Comparison of ENCODE assay signal across 26 cellular contexts in genomic region chr4:140695483-140695882, GRCh38.
A peak's percentile ranks its signal among the peaks of the same experiment; 100 is the strongest.
DNase-seq lines count a peak whose midpoint lies in the region; ATAC-seq, FAIRE-seq and TF ChIP-seq lines count a peak whose summit lies in the region.
"Had no signal": no experiment of that assay in that cellular context is flagged by ENCODE, and none has a peak within 500 bp of the region (broad histone marks: within the 10 kb centered on the region; RNA-seq: fewer than 3 reads in every experiment).

No MANE protein-coding gene starts in this region.

- H3K9ac ChIP-seq in mesendoderm (ENCODE audit: low read length): no peak overlapping the region
- H3K9ac ChIP-seq: KMS-11 had no signal

- H3K27ac Mint-ChIP-seq in T-helper 17 cell: no peak overlapping the region
- H3K27ac Mint-ChIP-seq: CD8-positive, alpha-beta T cell; GM23338; HFFc6 had no signal

- no peaks in the 10 kb centered on the region for H3K79me1 ChIP-seq in mesendoderm (ENCODE audit: low read length)

- H3K4me1 ChIP-seq in mesendoderm (ENCODE audit: control insufficient read depth, low read depth, low read length) (no peaks in the 10 kb centered on the region), OCI-LY7 (ENCODE audit: insufficient read depth, low read length, poor library complexity, severe bottlenecking) (no peaks in the 10 kb centered on the region)

- H3K27me3 Mint-ChIP-seq in T-helper 17 cell: peaks cover 23% of the 10 kb centered on the region

- CTCF ChIA-PET in OCI-LY7 (lab: Charles Lee; ENCODE audit: unreplicated experiment): no interaction called here

- H3K23ac ChIP-seq in mesendoderm (ENCODE audit: low read length): no peak overlapping the region

- no peak overlapping the region for H4K5ac ChIP-seq in mesendoderm (ENCODE audit: low read length)

- no TSS peak for BruUV-seq in OCI-LY7 (replicated peaks; lab: Mats Ljungman, UMichigan)

- H3K27ac ChIP-seq in mesendoderm (ENCODE audit: low read depth, low read length) (no peak overlapping the region), OCI-LY7 (ENCODE audit: low read depth, low read length, poor library complexity, severe bottlenecking) (no peak overlapping the region)
- H3K27ac ChIP-seq: C4-2B, KMS-11, Peyer's patch had no signal

- no peak overlapping the region for H3K4me2 ChIP-seq in mesendoderm (ENCODE audit: low read length)
- H3K4me2 ChIP-seq in OCI-LY7 (ENCODE audit: low read length): no peak overlapping the region
- H3K4me2 ChIP-seq: GM23338, KMS-11 had no signal

- H3K79me2 ChIP-seq in mesendoderm (ENCODE audit: control insufficient read depth, insufficient read depth, low read length) (no peaks in the 10 kb centered on the region), OCI-LY7 (ENCODE audit: insufficient read depth, low read depth, low read length) (no peaks in the 10 kb centered on the region)

- H3K4ac ChIP-seq in mesendoderm (ENCODE audit: low read depth, low read length): peak overlapping the region; percentile 10

- H2AK5ac ChIP-seq in mesendoderm (ENCODE audit: low read length): no peak overlapping the region

- no peak for TF ChIP-seq CTCF in OCI-LY7 (conservative IDR thresholded peaks at IDR 0.05; ENCODE audit: low read length)

- peak; percentile 34 for DNase-seq in COR-L47 (lab: John Stamatoyannopoulos, UW)
- DNase-seq in GM19239 (ENCODE audit: insufficient read length, low spot score): no peak
- DNase-seq in NCI-H69 (lab: John Stamatoyannopoulos, UW): peak; percentile 66
- no peak for DNase-seq in mesendoderm
- no peak for DNase-seq in OCI-LY7 (ENCODE audit: low spot score)
- DNase-seq in T-helper 17 cell: no peak
- DNase-seq: Calu3; CD8-positive, alpha-beta T cell; DND-41; HFFc6; NCI-H1048; NCI-H1417; NCI-H1694; NCI-H446; NCI-H524 treated with DMSO at 0.1 percent for 48 hours; NCI-H82; OCI-M1; Peyer's patch; SHP77 treated with DMSO at 0.1 percent for 48 hours; T-helper 1 cell had no signal

- H2BK120ac ChIP-seq in mesendoderm (ENCODE audit: low read depth, low read length): no peak overlapping the region

- H3K4me3 ChIP-seq in mesendoderm (ENCODE audit: low read length) (no peak overlapping the region), OCI-LY7 (ENCODE audit: low read depth, low read length, poor library complexity, severe bottlenecking) (no peak overlapping the region)
- H3K4me3 ChIP-seq: GM23338, HAP-1, Peyer's patch had no signal

- H4K20me1 ChIP-seq in OCI-LY7 (ENCODE audit: insufficient read depth, low read length): no peaks in the 10 kb centered on the region

- peak; percentile 35 for FAIRE-seq in GM19239 (lab: Jason Lieb, UNC)
- FAIRE-seq: HTR-8/SVneo had no signal

- no peak overlapping the region for H3K56ac ChIP-seq in mesendoderm (ENCODE audit: low read length)

- H2BK15ac ChIP-seq in mesendoderm (replicated peaks; ENCODE audit: low read depth): no peak overlapping the region

- no peak overlapping the region for H4K8ac ChIP-seq in mesendoderm (ENCODE audit: low read depth, low read length)

- intact Hi-C loops in OCI-LY7 (cut with micrococcal nuclease; ENCODE audit: unreplicated experiment): no loop called here

- no peaks in the 10 kb centered on the region for H3K4me1 Mint-ChIP-seq in T-helper 17 cell

- H3K36me3 ChIP-seq in mesendoderm (ENCODE audit: control insufficient read depth, insufficient read depth, low read length): no peaks in the 10 kb centered on the region
- H3K36me3 ChIP-seq in OCI-LY7 (ENCODE audit: insufficient read depth, low read length): no peaks in the 10 kb centered on the region
- H3K36me3 ChIP-seq: HAP-1 had no signal

- no peak overlapping the region for H2AFZ ChIP-seq in OCI-LY7 (ENCODE audit: low read length)
- H2AFZ ChIP-seq: GM23338 had no signal

- no peak overlapping the region for H3K18ac ChIP-seq in mesendoderm (ENCODE audit: low read length)

- ATAC-seq in GM18858 (IDR thresholded peaks at IDR 0.05; ENCODE audit: unreplicated experiment) (no peak), T-helper 17 cell (no peak)
- ATAC-seq: CD8-positive, alpha-beta T cell; GM23338 had no signal

- H2BK5ac ChIP-seq in mesendoderm (ENCODE audit: low read length): no peak overlapping the region

- no peak overlapping the region for H3K4me3 Mint-ChIP-seq in T-helper 17 cell
- H3K4me3 Mint-ChIP-seq: CD8-positive, alpha-beta T cell; GM23338; HFFc6 had no signal

- H3K9me2 ChIP-seq in OCI-LY7 (ENCODE audit: insufficient read depth, low read length): no peaks in the 10 kb centered on the region

- H3K9me3 ChIP-seq in OCI-LY7 (ENCODE audit: low read length) (no peaks in the 10 kb centered on the region), T-helper 17 cell (ENCODE audit: control insufficient read depth, low read length, poor library complexity, severe bottlenecking) (no peaks in the 10 kb centered on the region)
- H3K9me3 ChIP-seq: HAP-1, Peyer's patch had no signal

- H3K27me3 ChIP-seq in mesendoderm (ENCODE audit: insufficient read depth, low read length, poor library complexity): no peaks in the 10 kb centered on the region
- H3K27me3 ChIP-seq: Peyer's patch had no signal

- no peaks in the 10 kb centered on the region for H3K36me3 Mint-ChIP-seq in T-helper 17 cell (ENCODE audit: low read depth)
- H3K36me3 Mint-ChIP-seq: CD8-positive, alpha-beta T cell had no signal

- POLR2A ChIA-PET in OCI-LY7 (lab: Charles Lee): no interaction called here

Comparison
In these comparisons a context has a peak if more than half of its experiments do, and no peak if none do; other contexts are left out.
1. DNase-seq: peak in COR-L47 (single experiment) and NCI-H69 (single experiment); none in GM19239 (single experiment), mesendoderm (single experiment), OCI-LY7 (single experiment) and T-helper 17 cell (0 of 3).